In genomic region chr7:134612197-134612596, GRCh38 we compare ENCODE assay signal across 2 cellular contexts.
A peak's percentile ranks its signal among the peaks of the same experiment; 100 is the strongest.
TF ChIP-seq lines count a peak whose summit lies in the region.

No MANE protein-coding gene starts in this region.

TF ChIP-seq in A549, 52 proteins besides CTCF, POLR2A, EP300 and RAD21:
- peak; percentile 22; the same call in 1 of the 3 replicates for TF ChIP-seq SMC3 (IDR thresholded peaks at IDR 0.05)
- no peak for TF ChIP-seq ESRRA (IDR thresholded peaks at IDR 0.05; ENCODE audit: borderline replicate concordance, low read length)

TF ChIP-seq in K562, 482 proteins besides CTCF, POLR2A, EP300 and RAD21:
- TF ChIP-seq ZBTB9 (CRISPR knock-in tag; IDR thresholded peaks at IDR 0.05) (no peak), MYC (IDR thresholded peaks at IDR 0.05; ENCODE audit: low read depth, low read length) (no peak), MYC (CRISPR knock-in tag; IDR thresholded peaks at IDR 0.05; ENCODE audit: borderline replicate concordance, low read depth) (no peak), HLTF (IDR thresholded peaks at IDR 0.05) (no peak), PHTF2 (CRISPR knock-in tag; IDR thresholded peaks at IDR 0.05) (no peak), FOXK1 (CRISPR knock-in tag; IDR thresholded peaks at IDR 0.05; ENCODE audit: borderline replicate concordance) (no peak), ZNF785 (CRISPR knock-in tag; IDR thresholded peaks at IDR 0.05) (no peak)
TF ChIP-seq in K562: peak in this region for 0.
